17 cellular contexts compared by ENCODE assay signal in the genomic region with DNA sequence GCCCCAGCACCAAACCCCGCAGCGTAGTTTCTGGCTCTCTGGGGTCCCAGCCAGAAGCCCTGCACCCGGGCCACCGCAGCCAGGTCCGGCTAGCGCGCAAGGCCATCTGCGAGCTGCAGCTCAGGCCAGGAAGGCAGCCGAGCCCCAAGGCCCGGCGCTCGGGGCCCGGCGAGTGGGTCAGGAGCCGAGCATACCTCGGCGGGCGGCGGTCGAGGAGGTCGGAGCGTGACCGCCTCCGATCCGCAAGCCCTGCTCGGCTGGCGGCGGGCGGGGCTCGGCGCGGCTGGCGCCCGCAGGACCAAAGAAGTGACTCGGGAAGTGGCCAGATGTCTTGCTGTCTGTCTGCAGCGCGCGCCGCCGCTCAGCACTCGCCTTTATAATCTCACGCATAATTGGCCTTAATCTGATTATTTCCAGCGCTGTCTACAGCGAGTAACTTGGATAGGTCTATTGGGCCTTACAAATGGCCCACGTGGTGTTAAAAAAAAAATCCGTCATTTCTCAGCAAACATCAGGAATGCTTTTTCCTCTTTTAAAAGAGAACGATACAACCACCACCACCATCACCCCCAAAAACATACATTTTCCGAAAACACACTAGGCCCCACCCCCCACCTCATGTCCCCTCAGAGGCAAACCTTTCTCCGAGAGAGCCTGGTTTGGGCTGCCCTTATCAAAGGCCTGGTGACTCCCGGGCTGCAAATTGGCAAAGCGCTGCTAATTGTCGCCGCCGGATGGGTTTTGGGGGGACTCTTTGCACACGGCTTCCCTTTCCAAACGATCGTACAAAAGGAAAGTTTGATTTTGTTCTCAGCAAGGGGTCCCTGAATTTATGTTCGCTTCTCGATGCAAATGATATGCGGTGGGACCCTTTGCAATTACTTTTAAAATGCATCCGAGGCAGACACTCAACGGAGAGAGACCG. TPM values are rescaled to one million over a fixed set of nuclear protein-coding genes. Genes with fewer than 3 reads are reported as not detected.
A peak's percentile ranks its signal among the peaks of the same experiment; 100 is the strongest.
DNase-seq lines count a peak whose midpoint lies in the region; ATAC-seq and TF ChIP-seq lines count a peak whose summit lies in the region.
"Had no signal": no experiment of that assay in that cellular context is flagged by ENCODE, and none has a peak within 500 bp of the region (broad histone marks: within the 10 kb centered on the region; RNA-seq: fewer than 3 reads in every experiment).

Gene DRGX, minus strand, starts transcription at position 349 of the 925 bp plus-strand sequence. CDS start 649 bp downstream, outside the sequence.

- POLR2A ChIA-PET in MCF 10A (lab: Yijun Ruan, JAX): no interaction called here

- H3K4me3 Mint-ChIP-seq in MCF 10A (ENCODE audit: unreplicated experiment): no peak within 1 kb of the TSS
- H3K4me3 Mint-ChIP-seq: activated T-helper 1 cell treated with anti-CD3 and anti-CD28 coated beads, Interleukin-12 subunit alpha, Interleukin-12 subunit beta, Interleukin-2, Interleukin-4 antibody, amounts not matched to agents 30 ng/mL and 10 ng/mL and 1 ng/mL, durations not matched to agents 14 hours and 24 hours and 36 hours had no signal

- TF ChIP-seq POLR2A in testis (IDR thresholded peaks at IDR 0.05): no peak

- BruUV-seq in mammary epithelial cell (replicated peaks; lab: Mats Ljungman, UMichigan) (no TSS peak), MCF 10A (replicated peaks; lab: Mats Ljungman, UMichigan) (no TSS peak)

- H3K9me3 Mint-ChIP-seq in MCF 10A (ENCODE audit: unreplicated experiment): no peaks in the 10 kb centered on the region
- H3K9me3 Mint-ChIP-seq: activated T-helper 1 cell treated with anti-CD3 and anti-CD28 coated beads, Interleukin-12 subunit alpha, Interleukin-12 subunit beta, Interleukin-2, Interleukin-4 antibody, amounts not matched to agents 30 ng/mL and 10 ng/mL and 1 ng/mL, durations not matched to agents 14 hours and 24 hours and 36 hours; T-cell had no signal

- 9% methylated on average over 30 of the region's 63 CpGs for WGBS in mammary epithelial cell (ENCODE audit: low coverage, missing lambda C conversion rate)
- 2 to 4% methylated on average over 28 to 61 of the region's 63 CpGs for WGBS in testis, 2 donors

- H2AFZ ChIP-seq in mammary epithelial cell (ENCODE audit: low read depth, low read length): no peak within 1 kb of the TSS

- DNase-seq in mammary epithelial cell: no peak
- no peak for DNase-seq in MCF 10A (ENCODE audit: unreplicated experiment)
- DNase-seq in left kidney (ENCODE audit: low read depth, low spot score): peak; percentile 40
- DNase-seq in testis: peak; percentile 1
- no peak for DNase-seq in NCI-H1105 treated with DMSO at 0.1 percent for 48 hours (lab: John Stamatoyannopoulos, UW)
- DNase-seq: activated CD4-positive, alpha-beta T cell treated with anti-CD3 and anti-CD28 coated beads for 4 hours; NCI-H2029; stimulated activated CD4-positive, alpha-beta T cell treated with anti-CD3 and anti-CD28 coated beads, Interleukin-1b, Interleukin-23, amount 100 ng/mL, for 48 hours; T-cell had no signal

- H3K79me2 ChIP-seq in mammary epithelial cell (ENCODE audit: insufficient read depth, low read length): no peaks in the 10 kb centered on the region

- no peaks in the 10 kb centered on the region for H3K36me3 ChIP-seq in mammary epithelial cell (ENCODE audit: insufficient read depth, low read length)
- H3K36me3 ChIP-seq in testis (ENCODE audit: low read depth, missing control alignments): no peaks in the 10 kb centered on the region

- H3K27ac ChIP-seq in mammary epithelial cell (ENCODE audit: insufficient read depth, low read depth, low read length) (no peak within 1 kb of the TSS), testis (no peak within 1 kb of the TSS)

- ATAC-seq in SK-N-SH treated with all-trans-retinoic acid at 6 μM for 48 hours (peak; percentile 14; the same call in 2 of the 3 replicates), GM19351 (IDR thresholded peaks at IDR 0.05; ENCODE audit: unreplicated experiment) (no peak), HG03354 (IDR thresholded peaks at IDR 0.05; ENCODE audit: poor library complexity, severe bottlenecking, unreplicated experiment) (no peak)
- ATAC-seq: K562, T-cell had no signal

- H3K27me3 Mint-ChIP-seq in MCF 10A (ENCODE audit: insufficient read depth, unreplicated experiment): peaks cover 100% of the 10 kb centered on the region

- intact Hi-C loops in mammary epithelial cell (cut with micrococcal nuclease): loop anchor here (10.0 kb wide), 1 partner anchor 209 kb away; no protein-coding TSS in a partner anchor
- intact Hi-C loops in MCF 10A (cut with micrococcal nuclease): no loop called here
- intact Hi-C loops in testis (cut with DNase I; ENCODE audit: low total_unique reads): no loop called here

- H4K20me1 ChIP-seq in mammary epithelial cell (ENCODE audit: insufficient read depth, low read length): peaks cover 4% of the 10 kb centered on the region

- no peak within 1 kb of the TSS for H3K27ac Mint-ChIP-seq in MCF 10A (ENCODE audit: low read depth, unreplicated experiment)
- H3K27ac Mint-ChIP-seq: T-cell had no signal

- dilution Hi-C loops in mammary epithelial cell (cut with HindIII; ENCODE audit: low sequenced_read_pairs): no loop called here

- H3K9me3 ChIP-seq in mammary epithelial cell (replicated peaks; ENCODE audit: insufficient read depth, low read length) (no peaks in the 10 kb centered on the region), testis (no peaks in the 10 kb centered on the region)

- no peak for TF ChIP-seq CTCF in mammary epithelial cell (conservative IDR thresholded peaks at IDR 0.05 in 1 of 2, IDR thresholded peaks at IDR 0.05 in 1 of 2; ENCODE audit: extremely low read depth in 1 of 2, insufficient read depth in 1 of 2, low read depth in 1 of 2, low read length in 2 of 2)
- no peak for TF ChIP-seq CTCF in MCF 10A (IDR thresholded peaks at IDR 0.05; ENCODE audit: unreplicated experiment)
- TF ChIP-seq CTCF in testis (IDR thresholded peaks at IDR 0.05): no peak

- peaks cover 75% of the 10 kb centered on the region for H3K27me3 ChIP-seq in mammary epithelial cell (ENCODE audit: insufficient read depth, low read length)
- no peaks in the 10 kb centered on the region for H3K27me3 ChIP-seq in testis

- no peaks in the 10 kb centered on the region for H3K36me3 Mint-ChIP-seq in MCF 10A (ENCODE audit: insufficient read depth, unreplicated experiment)
- H3K36me3 Mint-ChIP-seq: T-cell had no signal

- in situ Hi-C loops in mammary epithelial cell (cut with MboI; ENCODE audit: low sequenced_read_pairs in 2 of 2): no loop called here

- H3K4me3 ChIP-seq in mammary epithelial cell (replicated peaks in 1 of 3; ENCODE audit: insufficient read depth in 1 of 3, low read depth in 2 of 3, low read length in 3 of 3) (no peak within 1 kb of the TSS), testis (no peak within 1 kb of the TSS)
- H3K4me3 ChIP-seq: K562 had no signal

- no peaks in the 10 kb centered on the region for H3K4me1 Mint-ChIP-seq in MCF 10A (ENCODE audit: insufficient read depth, unreplicated experiment)

- peak within 1 kb of the TSS; percentile 21 for H3K4me2 ChIP-seq in mammary epithelial cell (ENCODE audit: insufficient read depth, low read depth, low read length)

- H3K4me1 ChIP-seq in mammary epithelial cell (ENCODE audit: insufficient read depth, low read length) (peaks cover 11% of the 10 kb centered on the region), testis (peaks cover 4% of the 10 kb centered on the region)

- CTCF ChIA-PET in mammary epithelial cell (lab: Charles Lee; ENCODE audit: low non-redundant PET): no interaction called here
- CTCF ChIA-PET in MCF 10A (lab: Yijun Ruan, JAX): interaction anchor here (0.5 kb wide), 1 partner anchor 1868 kb away, joined by 3 read pairs; no protein-coding TSS in a partner anchor

- H3K9ac ChIP-seq in mammary epithelial cell (ENCODE audit: insufficient read depth, low read length): no peak within 1 kb of the TSS

TF ChIP-seq in SK-N-SH treated with all-trans-retinoic acid at 6 μM for 48 hours, 23 proteins besides CTCF, POLR2A, EP300 and RAD21 (continues in another document):
- TF ChIP-seq ARNTL (CRISPR knock-in tag; IDR thresholded peaks at IDR 0.05; ENCODE audit: borderline replicate concordance, low read depth) (no peak), BACH2 (CRISPR knock-in tag; IDR thresholded peaks at IDR 0.05; ENCODE audit: borderline replicate concordance) (no peak), ISL1 (CRISPR knock-in tag; IDR thresholded peaks at IDR 0.05) (no peak)
- TF ChIP-seq, protein P1, sequence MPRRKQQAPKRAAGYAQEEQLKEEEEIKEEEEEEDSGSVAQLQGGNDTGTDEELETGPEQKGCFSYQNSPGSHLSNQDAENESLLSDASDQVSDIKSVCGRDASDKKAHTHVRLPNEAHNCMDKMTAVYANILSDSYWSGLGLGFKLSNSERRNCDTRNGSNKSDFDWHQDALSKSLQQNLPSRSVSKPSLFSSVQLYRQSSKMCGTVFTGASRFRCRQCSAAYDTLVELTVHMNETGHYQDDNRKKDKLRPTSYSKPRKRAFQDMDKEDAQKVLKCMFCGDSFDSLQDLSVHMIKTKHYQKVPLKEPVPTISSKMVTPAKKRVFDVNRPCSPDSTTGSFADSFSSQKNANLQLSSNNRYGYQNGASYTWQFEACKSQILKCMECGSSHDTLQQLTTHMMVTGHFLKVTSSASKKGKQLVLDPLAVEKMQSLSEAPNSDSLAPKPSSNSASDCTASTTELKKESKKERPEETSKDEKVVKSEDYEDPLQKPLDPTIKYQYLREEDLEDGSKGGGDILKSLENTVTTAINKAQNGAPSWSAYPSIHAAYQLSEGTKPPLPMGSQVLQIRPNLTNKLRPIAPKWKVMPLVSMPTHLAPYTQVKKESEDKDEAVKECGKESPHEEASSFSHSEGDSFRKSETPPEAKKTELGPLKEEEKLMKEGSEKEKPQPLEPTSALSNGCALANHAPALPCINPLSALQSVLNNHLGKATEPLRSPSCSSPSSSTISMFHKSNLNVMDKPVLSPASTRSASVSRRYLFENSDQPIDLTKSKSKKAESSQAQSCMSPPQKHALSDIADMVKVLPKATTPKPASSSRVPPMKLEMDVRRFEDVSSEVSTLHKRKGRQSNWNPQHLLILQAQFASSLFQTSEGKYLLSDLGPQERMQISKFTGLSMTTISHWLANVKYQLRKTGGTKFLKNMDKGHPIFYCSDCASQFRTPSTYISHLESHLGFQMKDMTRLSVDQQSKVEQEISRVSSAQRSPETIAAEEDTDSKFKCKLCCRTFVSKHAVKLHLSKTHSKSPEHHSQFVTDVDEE (CRISPR knock-in tag; IDR thresholded peaks at IDR 0.05): no peak

RNA-seq across cellular contexts. Expression of gene DRGX, which starts in this region (rescaled TPM):
- total RNA-seq in mammary epithelial cell (not detected), MCF 10A (2022) (not detected in 2 replicates), testis (not detected)
- polyA plus RNA-seq in mammary epithelial cell (not detected), testis (ENCODE audit: insufficient read depth, low read depth, low replicate concordance) (0.33 TPM)
- not detected for polyA minus RNA-seq in mammary epithelial cell
- total RNA-seq: activated T-helper 1 cell treated with anti-CD3 and anti-CD28 coated beads, Interleukin-12 subunit alpha, Interleukin-12 subunit beta, Interleukin-2, Interleukin-4 antibody, amounts not matched to agents 30 ng/mL and 10 ng/mL and 1 ng/mL, durations not matched to agents 14 hours and 24 hours and 36 hours; K562; liver; OCI-LY7; osteoblast; T-cell had no signal
- polyA plus RNA-seq: K562, liver had no signal

Comparison
In these comparisons a context has a peak if more than half of its experiments do, and no peak if none do; other contexts are left out.
1. Peak in DNase-seq in testis; RNA of the gene not detected or under 1 TPM.